In the genomic region with DNA sequence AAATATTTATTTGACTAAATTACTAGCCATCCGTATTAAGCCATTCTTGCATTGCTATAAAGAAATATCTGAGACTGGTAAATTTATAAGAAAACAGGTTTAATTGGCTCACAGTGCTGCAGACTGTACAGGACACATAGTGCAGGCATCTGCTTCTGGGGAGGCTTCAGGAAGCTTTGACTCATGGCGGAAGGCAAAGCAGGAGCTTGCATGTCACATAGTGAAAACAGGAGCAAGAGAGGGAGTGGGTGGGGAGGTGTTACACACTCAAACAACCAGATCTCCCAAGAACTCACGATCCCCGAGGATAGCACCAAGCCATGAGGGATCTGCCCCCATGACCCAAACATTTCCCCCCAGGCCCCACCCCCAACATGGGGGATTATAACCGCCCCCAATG, we compare ENCODE assay signal across 26 cellular contexts.
"Had no signal": no experiment of that assay in that cellular context is flagged by ENCODE, and none has a peak within 500 bp of the region (broad histone marks: within the 10 kb centered on the region; RNA-seq: fewer than 3 reads in every experiment).

No MANE protein-coding gene starts in this region.

- H3K36me3 ChIP-seq: adrenal gland, breast epithelium, MG63, Peyer's patch, SJCRH30, WERI-Rb-1 had no signal

- ATAC-seq: activated CD8-positive, alpha-beta memory T cell treated with anti-CD3 and anti-CD28 coated beads, Interleukin-2, amount 10 ng/mL, durations not matched to agents 7 days and 5 days had no signal

- H3K4me1 ChIP-seq: adrenal gland, breast epithelium, SJCRH30 had no signal

- H3K9ac ChIP-seq: KMS-11, SK-N-SH had no signal

- H3K27me3 Mint-ChIP-seq: activated naive CD8-positive, alpha-beta T cell had no signal

- H3K4me1 Mint-ChIP-seq: activated CD4-positive, alpha-beta T cell treated with anti-CD3 and anti-CD28 coated beads, Interleukin-2, amount 10 ng/mL, durations not matched to agents 24 days and 14 days; activated CD8-positive, alpha-beta memory T cell treated with anti-CD3 and anti-CD28 coated beads, Interleukin-2, amount 10 ng/mL, durations not matched to agents 7 days and 5 days had no signal

- H3K36me3 Mint-ChIP-seq: activated CD8-positive, alpha-beta memory T cell treated with anti-CD3 and anti-CD28 coated beads, Interleukin-2, amount 10 ng/mL, durations not matched to agents 7 days and 5 days; activated naive CD8-positive, alpha-beta T cell had no signal

- H3K4me3 Mint-ChIP-seq: activated CD4-positive, alpha-beta T cell treated with anti-CD3 and anti-CD28 coated beads, Interleukin-2, amount 10 ng/mL, durations not matched to agents 24 days and 14 days; activated CD8-positive, alpha-beta memory T cell treated with anti-CD3 and anti-CD28 coated beads, Interleukin-2, amount 10 ng/mL, durations not matched to agents 7 days and 5 days; activated naive CD4-positive, alpha-beta T cell treated with anti-CD3 and anti-CD28 coated beads for 36 hours; activated naive CD8-positive, alpha-beta T cell; activated T-cell treated with anti-CD3 and anti-CD28 coated beads, Interleukin-2, amount 50 U/mL, for 24 hours; activated T-helper 1 cell treated with anti-CD3 and anti-CD28 coated beads, Interleukin-12 subunit alpha, Interleukin-12 subunit beta, Interleukin-2, Interleukin-4 antibody, amounts not matched to agents 30 ng/mL and 10 ng/mL and 1 ng/mL, durations not matched to agents 14 hours and 24 hours and 36 hours had no signal

- H3K9me3 Mint-ChIP-seq: activated CD4-positive, alpha-beta T cell treated with anti-CD3 and anti-CD28 coated beads, Interleukin-2, amount 10 ng/mL, durations not matched to agents 24 days and 14 days; activated naive CD4-positive, alpha-beta T cell treated with anti-CD3 and anti-CD28 coated beads for 36 hours; activated T-cell treated with anti-CD3 and anti-CD28 coated beads, Interleukin-2, amount 50 U/mL, for 24 hours; activated T-helper 1 cell treated with anti-CD3 and anti-CD28 coated beads, Interleukin-12 subunit alpha, Interleukin-12 subunit beta, Interleukin-2, Interleukin-4 antibody, amounts not matched to agents 30 ng/mL and 10 ng/mL and 1 ng/mL, durations not matched to agents 14 hours and 24 hours and 36 hours had no signal

- DNase-seq: activated CD4-positive, alpha-beta T cell treated with anti-CD3 and anti-CD28 coated beads, Interleukin-2, amount 10 ng/mL, durations not matched to agents 24 days and 14 days; activated CD8-positive, alpha-beta memory T cell treated with anti-CD3 and anti-CD28 coated beads, Interleukin-2, amount 10 ng/mL, durations not matched to agents 7 days and 5 days; activated effector memory CD4-positive, alpha-beta T cell treated with anti-CD3 and anti-CD28 coated beads, Interleukin-2, amount 50 U/mL, for 16 hours; activated naive CD4-positive, alpha-beta T cell treated with anti-CD3 and anti-CD28 coated beads for 36 hours; activated T-cell treated with anti-CD3 and anti-CD28 coated beads, Interleukin-2, amount 50 U/mL, for 24 hours; adrenal gland; aorta; caudate nucleus; MG63; NCI-H1105; NCI-H1436; NCI-H187; NCI-H2081; NCI-H510A treated with DMSO at 0.1 percent for 48 hours; NCI-H69; Peyer's patch; Right ventricle myocardium superior; SK-N-SH; T-helper 1 cell; WERI-Rb-1 had no signal

- H3K27ac Mint-ChIP-seq: activated CD4-positive, alpha-beta T cell treated with anti-CD3 and anti-CD28 coated beads, Interleukin-2, amount 10 ng/mL, durations not matched to agents 24 days and 14 days; activated CD8-positive, alpha-beta memory T cell treated with anti-CD3 and anti-CD28 coated beads, Interleukin-2, amount 10 ng/mL, durations not matched to agents 7 days and 5 days; activated naive CD4-positive, alpha-beta T cell treated with anti-CD3 and anti-CD28 coated beads for 36 hours; activated naive CD8-positive, alpha-beta T cell; activated T-cell treated with anti-CD3 and anti-CD28 coated beads, Interleukin-2, amount 50 U/mL, for 24 hours; activated T-helper 1 cell treated with anti-CD3 and anti-CD28 coated beads, Interleukin-12 subunit alpha, Interleukin-12 subunit beta, Interleukin-2, Interleukin-4 antibody, amounts not matched to agents 30 ng/mL and 10 ng/mL and 1 ng/mL, durations not matched to agents 14 hours and 24 hours and 36 hours had no signal

- H3K4me2 ChIP-seq: KMS-11, SK-N-SH had no signal

- H3K27me3 ChIP-seq: adrenal gland, breast epithelium, MG63, Peyer's patch, SJCRH30 had no signal

- H3K9me3 ChIP-seq: adrenal gland, breast epithelium, MG63, Peyer's patch, SJCRH30, SK-N-SH had no signal

- H3K27ac ChIP-seq: adrenal gland, breast epithelium, KMS-11, Peyer's patch, RWPE1, SJCRH30, WERI-Rb-1 had no signal

- H3K4me3 ChIP-seq: adrenal gland, breast epithelium, MG63, Peyer's patch, SJCRH30 had no signal
